In genomic region chr17:57623620-57624019, GRCh38 we compare ENCODE assay signal across 13 cellular contexts.
DNase-seq lines count a peak whose midpoint lies in the region; ATAC-seq, FAIRE-seq and TF ChIP-seq lines count a peak whose summit lies in the region.
"Had no signal": no experiment of that assay in that cellular context is flagged by ENCODE, and none has a peak within 500 bp of the region (broad histone marks: within the 10 kb centered on the region; RNA-seq: fewer than 3 reads in every experiment).

No MANE protein-coding gene starts in this region.

- no peaks in the 10 kb centered on the region for H3K27me3 ChIP-seq in DOHH2 (ENCODE audit: control insufficient read depth, low read length)
- H3K27me3 ChIP-seq: suprapubic skin had no signal

- peak; percentile 64 to 70 for ATAC-seq in naive B cell (ENCODE audit: low read depth in 2 of 2)

- peak; percentile 88 for FAIRE-seq in GM19239 (lab: Jason Lieb, UNC)
- FAIRE-seq: endometrium had no signal

- no peak for TF ChIP-seq CTCF in DOHH2 (IDR thresholded peaks at IDR 0.05; ENCODE audit: low read depth, low read length, poor library complexity, severe bottlenecking)

- H3K27ac Mint-ChIP-seq in activated T-helper 1 cell treated with anti-CD3 and anti-CD28 coated beads, Interleukin-12 subunit alpha, Interleukin-12 subunit beta, Interleukin-2, Interleukin-4 antibody, amounts not matched to agents 30 ng/mL and 10 ng/mL and 1 ng/mL, durations not matched to agents 14 hours and 24 hours and 36 hours = peak overlapping the region; percentile 90
- H3K27ac Mint-ChIP-seq in naive B cell = peak overlapping the region; percentile 89 to 96 (median 94)

- peak overlapping the region; percentile 11 for H3K4me3 Mint-ChIP-seq in activated T-helper 1 cell treated with anti-CD3 and anti-CD28 coated beads, Interleukin-12 subunit alpha, Interleukin-12 subunit beta, Interleukin-2, Interleukin-4 antibody, amounts not matched to agents 30 ng/mL and 10 ng/mL and 1 ng/mL, durations not matched to agents 14 hours and 24 hours and 36 hours
- peak overlapping the region; percentile 64 to 91 (median 86) for H3K4me3 Mint-ChIP-seq in naive B cell

- H3K79me2 ChIP-seq in DOHH2 (ENCODE audit: control insufficient read depth, low read length) = peaks cover 2% of the 10 kb centered on the region; the same call in 1 of the 2 replicates

- peak overlapping the region; percentile 69 for H3K4me3 ChIP-seq in DOHH2 (ENCODE audit: low read length)
- H3K4me3 ChIP-seq: suprapubic skin had no signal

- peaks cover 21% of the 10 kb centered on the region for H3K4me1 Mint-ChIP-seq in activated T-helper 1 cell treated with anti-CD3 and anti-CD28 coated beads, Interleukin-12 subunit alpha, Interleukin-12 subunit beta, Interleukin-2, Interleukin-4 antibody, amounts not matched to agents 30 ng/mL and 10 ng/mL and 1 ng/mL, durations not matched to agents 14 hours and 24 hours and 36 hours (ENCODE audit: low read depth)
- peaks cover 38 to 69% (median 58%) of the 10 kb centered on the region in 3 donors for H3K4me1 Mint-ChIP-seq in naive B cell

- DNase-seq in GM19239 (ENCODE audit: insufficient read length, low spot score) (no peak), naive B cell (peak; percentile 47), epidermal melanocyte (ENCODE audit: insufficient read length, low spot score) (no peak), mucosa of gallbladder (ENCODE audit: low spot score) (no peak), caudate nucleus (lab: John Stamatoyannopoulos, UW) (no peak)
- no peak for DNase-seq in activated T-helper 1 cell treated with anti-CD3 and anti-CD28 coated beads, Interleukin-12 subunit alpha, Interleukin-12 subunit beta, Interleukin-2, Interleukin-4 antibody, amounts not matched to agents 30 ng/mL and 10 ng/mL and 1 ng/mL, durations not matched to agents 14 hours and 24 hours and 36 hours (ENCODE audit: low spot score)
- DNase-seq: COR-L47, H7, NCI-H1092 had no signal

- H3K9me3 ChIP-seq in DOHH2 (ENCODE audit: control insufficient read depth, insufficient read depth, low read length) = no peaks in the 10 kb centered on the region
- H3K9me3 ChIP-seq: suprapubic skin had no signal

- H3K9me3 Mint-ChIP-seq in activated T-helper 1 cell treated with anti-CD3 and anti-CD28 coated beads, Interleukin-12 subunit alpha, Interleukin-12 subunit beta, Interleukin-2, Interleukin-4 antibody, amounts not matched to agents 30 ng/mL and 10 ng/mL and 1 ng/mL, durations not matched to agents 14 hours and 24 hours and 36 hours = no peaks in the 10 kb centered on the region
- H3K9me3 Mint-ChIP-seq in naive B cell = no peaks in the 10 kb centered on the region

- H3K4me2 ChIP-seq in DOHH2 (ENCODE audit: low read length) = peak overlapping the region; percentile 87

- H3K36me3 ChIP-seq in DOHH2 (ENCODE audit: control insufficient read depth, low read length) = peaks cover 59% of the 10 kb centered on the region

- no peaks in the 10 kb centered on the region for H3K27me3 Mint-ChIP-seq in activated T-helper 1 cell treated with anti-CD3 and anti-CD28 coated beads, Interleukin-12 subunit alpha, Interleukin-12 subunit beta, Interleukin-2, Interleukin-4 antibody, amounts not matched to agents 30 ng/mL and 10 ng/mL and 1 ng/mL, durations not matched to agents 14 hours and 24 hours and 36 hours (ENCODE audit: insufficient read depth)
- H3K27me3 Mint-ChIP-seq in naive B cell = no peaks in the 10 kb centered on the region

- H4K20me1 ChIP-seq in DOHH2 (ENCODE audit: control insufficient read depth, insufficient read depth, low read depth, low read length) = no peaks in the 10 kb centered on the region

- peaks cover 25% of the 10 kb centered on the region for H3F3A ChIP-seq in DOHH2 (ENCODE audit: control insufficient read depth, insufficient read depth)

- peaks cover 86% of the 10 kb centered on the region for H3K4me1 ChIP-seq in DOHH2 (ENCODE audit: control insufficient read depth, low read length)

- peaks cover 25% of the 10 kb centered on the region for H3K36me3 Mint-ChIP-seq in activated T-helper 1 cell treated with anti-CD3 and anti-CD28 coated beads, Interleukin-12 subunit alpha, Interleukin-12 subunit beta, Interleukin-2, Interleukin-4 antibody, amounts not matched to agents 30 ng/mL and 10 ng/mL and 1 ng/mL, durations not matched to agents 14 hours and 24 hours and 36 hours (ENCODE audit: low read depth)
- peaks cover 0 to 8% of the 10 kb centered on the region in 2 donors for H3K36me3 Mint-ChIP-seq in naive B cell

- intact Hi-C loops in activated T-helper 1 cell treated with anti-CD3 and anti-CD28 coated beads, Interleukin-12 subunit alpha, Interleukin-12 subunit beta, Interleukin-2, Interleukin-4 antibody, amounts not matched to agents 30 ng/mL and 10 ng/mL and 1 ng/mL, durations not matched to agents 14 hours and 24 hours and 36 hours (cut with micrococcal nuclease) = no loop called here

- H3K27ac ChIP-seq in DOHH2 (ENCODE audit: low read depth, low read length) (peak overlapping the region; percentile 93), caudate nucleus (ENCODE audit: low read depth, low read length) (no peak overlapping the region)
- H3K27ac ChIP-seq: RWPE1, suprapubic skin had no signal

- no peaks in the 10 kb centered on the region for H3K9me2 ChIP-seq in DOHH2 (replicated peaks; ENCODE audit: control insufficient read depth, low read length)
